Comparison of ENCODE assay signal across 21 cellular contexts in the genomic region with DNA sequence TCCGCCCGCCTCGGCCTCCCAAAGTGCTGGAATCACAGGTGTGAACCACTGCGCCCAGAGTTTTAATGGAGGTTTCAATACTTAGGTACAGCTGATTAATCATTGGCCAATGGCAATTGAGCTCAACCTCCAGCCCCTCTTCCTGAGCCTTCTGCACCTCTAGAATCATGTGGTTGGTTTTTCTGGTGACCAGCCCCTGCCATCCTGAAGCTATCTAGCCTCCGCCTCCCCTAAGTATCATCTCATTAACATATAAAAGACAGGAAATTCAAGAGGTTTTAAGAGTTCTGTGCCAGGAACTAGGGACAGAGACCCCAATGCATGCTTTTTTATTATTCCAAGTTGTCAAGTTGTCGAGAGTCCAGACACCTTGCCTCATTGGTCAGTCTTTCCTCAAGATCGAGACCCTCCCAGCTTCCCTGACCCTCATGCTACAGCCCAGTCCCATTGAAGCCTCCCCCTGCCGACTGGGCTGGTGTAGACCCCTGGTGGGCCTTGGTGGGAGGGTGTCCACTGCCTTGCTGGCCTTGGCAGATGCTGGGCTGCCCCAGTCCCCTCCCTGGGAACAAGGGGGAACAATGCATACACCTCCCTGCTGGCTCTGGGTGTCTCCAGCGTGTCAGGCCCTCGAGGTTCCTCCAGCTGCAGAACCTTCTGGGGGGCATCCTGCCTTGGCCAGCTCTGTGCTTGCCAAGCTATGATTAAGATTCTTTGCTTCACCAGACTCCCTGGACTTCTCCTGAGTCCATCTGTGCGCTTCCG.
"Had no signal": no experiment of that assay in that cellular context is flagged by ENCODE, and none has a peak within 500 bp of the region (broad histone marks: within the 10 kb centered on the region; RNA-seq: fewer than 3 reads in every experiment).

No MANE protein-coding gene starts in this region.

- H3K9ac ChIP-seq: parathyroid adenoma had no signal

- ATAC-seq: stimulated activated memory B cell treated with anti-CD40 and anti-IgM and Interleukin-4, amounts not matched to agents 10 μg/mL and 1 μg/mL and 100 μg/mL, for 72 hours had no signal

- H3K4me1 ChIP-seq: colonic mucosa, parathyroid adenoma, sigmoid colon had no signal

- H3K36me3 Mint-ChIP-seq: stimulated activated memory B cell treated with anti-CD40 and anti-IgM and Interleukin-4, amounts not matched to agents 10 μg/mL and 1 μg/mL and 100 μg/mL, for 72 hours had no signal

- H3K36me3 ChIP-seq: colonic mucosa, sigmoid colon, thoracic aorta had no signal

- H3K27ac ChIP-seq: colonic mucosa, parathyroid adenoma, sigmoid colon, thoracic aorta had no signal

- H3K27me3 ChIP-seq: colonic mucosa, sigmoid colon had no signal

- H2AFZ ChIP-seq: parathyroid adenoma had no signal

- H3K4me1 Mint-ChIP-seq: central memory CD8-positive, alpha-beta T cell; stimulated activated memory B cell treated with anti-CD40 and anti-IgM and Interleukin-4, amounts not matched to agents 10 μg/mL and 1 μg/mL and 100 μg/mL, for 72 hours had no signal

- H3K4me3 ChIP-seq: colonic mucosa, sigmoid colon, thoracic aorta had no signal

- H3K9me3 ChIP-seq: colonic mucosa, sigmoid colon, thoracic aorta had no signal

- H3K27ac Mint-ChIP-seq: stimulated activated memory B cell treated with anti-CD40 and anti-IgM and Interleukin-4, amounts not matched to agents 10 μg/mL and 1 μg/mL and 100 μg/mL, for 72 hours had no signal

- DNase-seq: activated CD4-positive, alpha-beta T cell treated with anti-CD3 and anti-CD28 coated beads for 1 hour; activated CD8-positive, alpha-beta memory T cell treated with anti-CD3 and anti-CD28 coated beads for 24 hours; activated CD8-positive, alpha-beta memory T cell treated with anti-CD3 and anti-CD28 coated beads, Interleukin-2, amount 50 U/mL, for 48 hours; activated effector memory CD4-positive, alpha-beta T cell treated with anti-CD3 and anti-CD28 coated beads, Interleukin-2, amount 50 U/mL, for 16 hours; activated naive CD4-positive, alpha-beta T cell treated with anti-CD3 and anti-CD28 coated beads, Interleukin-2, amount 50 U/mL, for 16 hours; activated T-cell treated with anti-CD3 and anti-CD28 coated beads, Interleukin-2, amount 50 U/mL, for 48 hours; colonic mucosa; erythroblast; foreskin melanocyte; glutamatergic neuron; hippocampal formation; islet precursor cell; midbrain; sigmoid colon; stimulated activated CD4-positive, alpha-beta T cell treated with anti-CD3 and anti-CD28 coated beads, Interleukin-4, amount 100 ng/mL, for 4 hours; T-helper 1 cell; T-helper 9 cell had no signal

- H3K4me3 Mint-ChIP-seq: central memory CD8-positive, alpha-beta T cell; stimulated activated memory B cell treated with anti-CD40 and anti-IgM and Interleukin-4, amounts not matched to agents 10 μg/mL and 1 μg/mL and 100 μg/mL, for 72 hours had no signal
